21 cellular contexts compared by ENCODE assay signal in the genomic region with DNA sequence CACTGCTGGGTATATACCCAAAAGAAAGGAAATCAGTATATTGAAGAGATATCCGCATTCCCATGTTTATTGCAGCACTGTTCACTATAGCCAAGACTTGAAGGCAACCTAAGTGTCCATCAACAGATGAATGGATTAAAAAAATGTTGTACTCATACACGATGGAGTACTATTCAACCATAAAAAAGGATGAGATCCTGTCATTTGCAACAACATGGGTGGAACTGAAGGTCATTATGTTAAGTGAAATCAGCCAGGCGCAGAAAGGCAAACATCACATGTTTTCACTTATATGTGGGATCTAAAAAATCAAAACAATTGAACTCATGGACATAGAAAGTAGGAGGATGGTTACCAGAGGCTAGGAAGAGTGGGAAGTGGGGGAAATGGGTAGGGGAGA. TPM values are rescaled to one million over a fixed set of nuclear protein-coding genes. Genes with fewer than 3 reads are reported as not detected.
DNase-seq lines count a peak whose midpoint lies in the region; ATAC-seq, FAIRE-seq and TF ChIP-seq lines count a peak whose summit lies in the region.
"Had no signal": no experiment of that assay in that cellular context is flagged by ENCODE, and none has a peak within 500 bp of the region (broad histone marks: within the 10 kb centered on the region; RNA-seq: fewer than 3 reads in every experiment).

No MANE protein-coding gene starts in this region.

- no peak for FAIRE-seq in A549 (lab: Jason Lieb, UNC)
- peak; percentile 6 for FAIRE-seq in D721Med (lab: Jason Lieb, UNC)
- FAIRE-seq: GM12878 had no signal

- CTCF ChIA-PET in A549 (lab: Yijun Ruan, JAX), result interaction anchor here (0.7 to 1.0 kb wide), 2 partner anchors 9 to 291 kb away, joined by 3 read pairs; no protein-coding TSS in a partner anchor
- CTCF ChIA-PET in HEK293 (lab: Yijun Ruan, JAX), result interaction anchor here (0.9 kb wide), 1 partner anchor 60 kb away, joined by 3 read pairs; no protein-coding TSS in a partner anchor

- H3K4me1 ChIP-seq in A549 (peaks cover 40% of the 10 kb centered on the region), HEK293 (ENCODE audit: control insufficient read depth, insufficient read depth, low read length) (peaks cover 4% of the 10 kb centered on the region; the same call in 1 of the 2 replicates)
- H3K4me1 ChIP-seq: BLaER1 treated with 17β-estradiol and CSF1 and Interleukin-3, amounts not matched to agents 10 nM and 100 nM had no signal

- no peak for DNase-seq in A549 (ENCODE audit: low read depth in 1 of 2, low spot score in 1 of 2)
- DNase-seq in D721Med (ENCODE audit: insufficient read length, low spot score), result no peak
- DNase-seq: 8988T; AML-193; Caco-2; Calu3; CD4-positive, alpha-beta T cell; CD8-positive, alpha-beta T cell; DMS 273 treated with DMSO at 0.1 percent for 48 hours; DMS153; DMS79; DND-41; EL; GDM1 had no signal

- WGBS in A549 (ENCODE audit: missing lambda C conversion rate), result 77% methylated on average over 3 of the region's 3 CpGs

- TF ChIP-seq CTCF in A549 (IDR thresholded peaks at IDR 0.05), result no peak
- no peak for TF ChIP-seq CTCF in D721Med (IDR thresholded peaks at IDR 0.05; ENCODE audit: insufficient read depth, missing control alignments)
- TF ChIP-seq CTCF in HEK293 (tag by site-specific recombination; IDR thresholded peaks at IDR 0.05), result no peak

- ATAC-seq in A549 (no peak), GM18517 (IDR thresholded peaks at IDR 0.05; ENCODE audit: unreplicated experiment) (no peak), GM19351 (IDR thresholded peaks at IDR 0.05; ENCODE audit: unreplicated experiment) (no peak), HG02885 (IDR thresholded peaks at IDR 0.05; ENCODE audit: poor library complexity, unreplicated experiment) (no peak)
- ATAC-seq: CD8-positive, alpha-beta T cell; GM12878 had no signal

- POLR2A ChIA-PET in A549 (lab: Yijun Ruan, JAX), result no interaction called here
- POLR2A ChIA-PET in HEK293 (lab: Yijun Ruan, JAX), result no interaction called here

- H3K9me3 ChIP-seq in A549 (no peaks in the 10 kb centered on the region), HEK293 (ENCODE audit: control insufficient read depth, insufficient read depth, low read depth, low read length) (no peaks in the 10 kb centered on the region)
- H3K9me3 ChIP-seq: Caco-2 had no signal

- no peak overlapping the region for H3K27ac ChIP-seq in A549
- H3K27ac ChIP-seq in HEK293 (ENCODE audit: extremely low read depth, low read depth, low read length), result no peak overlapping the region
- H3K27ac ChIP-seq: BLaER1 treated with 17β-estradiol and CSF1 and Interleukin-3, amounts not matched to agents 10 nM and 100 nM; C4-2B had no signal

- TF ChIP-seq RAD21 in A549 (conservative IDR thresholded peaks at IDR 0.05 in 1 of 2, IDR thresholded peaks at IDR 0.05 in 1 of 2), result no peak

- H3K4me3 ChIP-seq in A549, result no peak overlapping the region
- no peak overlapping the region for H3K4me3 ChIP-seq in HEK293 (ENCODE audit: low read depth, low read length)
- H3K4me3 ChIP-seq: BLaER1 treated with 17β-estradiol and CSF1 and Interleukin-3, amounts not matched to agents 10 nM and 100 nM; GM12878 had no signal

- TF ChIP-seq EP300 in A549 (IDR thresholded peaks at IDR 0.05), result no peak

- H3K4me2 ChIP-seq in A549, result no peak overlapping the region
- H3K4me2 ChIP-seq: BLaER1 treated with 17β-estradiol and CSF1 and Interleukin-3, amounts not matched to agents 10 nM and 100 nM had no signal

- no peaks in the 10 kb centered on the region for H3K36me3 ChIP-seq in HEK293 (ENCODE audit: control insufficient read depth in 2 of 2, insufficient read depth in 1 of 2, low read length in 2 of 2)
- H3K36me3 ChIP-seq: BLaER1 treated with 17β-estradiol and CSF1 and Interleukin-3, amounts not matched to agents 10 nM and 100 nM had no signal

- no peak for TF ChIP-seq POLR2A in A549 (IDR thresholded peaks at IDR 0.05; ENCODE audit: low read length)

TF ChIP-seq in A549, 52 proteins besides CTCF, POLR2A, EP300 and RAD21:
- TF ChIP-seq, protein P1, sequence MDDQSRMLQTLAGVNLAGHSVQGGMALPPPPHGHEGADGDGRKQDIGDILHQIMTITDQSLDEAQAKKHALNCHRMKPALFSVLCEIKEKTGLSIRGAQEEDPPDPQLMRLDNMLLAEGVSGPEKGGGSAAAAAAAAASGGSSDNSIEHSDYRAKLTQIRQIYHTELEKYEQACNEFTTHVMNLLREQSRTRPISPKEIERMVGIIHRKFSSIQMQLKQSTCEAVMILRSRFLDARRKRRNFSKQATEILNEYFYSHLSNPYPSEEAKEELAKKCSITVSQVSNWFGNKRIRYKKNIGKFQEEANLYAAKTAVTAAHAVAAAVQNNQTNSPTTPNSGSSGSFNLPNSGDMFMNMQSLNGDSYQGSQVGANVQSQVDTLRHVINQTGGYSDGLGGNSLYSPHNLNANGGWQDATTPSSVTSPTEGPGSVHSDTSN (IDR thresholded peaks at IDR 0.05), result no peak
- TF ChIP-seq ZSCAN20 (CRISPR knock-in tag; IDR thresholded peaks at IDR 0.05) (no peak), KDM1A (IDR thresholded peaks at IDR 0.05; ENCODE audit: low read depth) (peak; percentile 42; the same call in 1 of the 2 replicates)
- TF ChIP-seq, protein P2, sequence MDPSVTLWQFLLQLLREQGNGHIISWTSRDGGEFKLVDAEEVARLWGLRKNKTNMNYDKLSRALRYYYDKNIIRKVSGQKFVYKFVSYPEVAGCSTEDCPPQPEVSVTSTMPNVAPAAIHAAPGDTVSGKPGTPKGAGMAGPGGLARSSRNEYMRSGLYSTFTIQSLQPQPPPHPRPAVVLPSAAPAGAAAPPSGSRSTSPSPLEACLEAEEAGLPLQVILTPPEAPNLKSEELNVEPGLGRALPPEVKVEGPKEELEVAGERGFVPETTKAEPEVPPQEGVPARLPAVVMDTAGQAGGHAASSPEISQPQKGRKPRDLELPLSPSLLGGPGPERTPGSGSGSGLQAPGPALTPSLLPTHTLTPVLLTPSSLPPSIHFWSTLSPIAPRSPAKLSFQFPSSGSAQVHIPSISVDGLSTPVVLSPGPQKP (IDR thresholded peaks at IDR 0.05; ENCODE audit: low read depth, low read length), result no peak
- TF ChIP-seq, protein P3, sequence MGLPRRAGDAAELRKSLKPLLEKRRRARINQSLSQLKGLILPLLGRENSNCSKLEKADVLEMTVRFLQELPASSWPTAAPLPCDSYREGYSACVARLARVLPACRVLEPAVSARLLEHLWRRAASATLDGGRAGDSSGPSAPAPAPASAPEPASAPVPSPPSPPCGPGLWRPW (IDR thresholded peaks at IDR 0.05), result no peak

TF ChIP-seq in HEK293, 187 proteins besides CTCF, POLR2A, EP300 and RAD21:
- TF ChIP-seq, protein P4, sequence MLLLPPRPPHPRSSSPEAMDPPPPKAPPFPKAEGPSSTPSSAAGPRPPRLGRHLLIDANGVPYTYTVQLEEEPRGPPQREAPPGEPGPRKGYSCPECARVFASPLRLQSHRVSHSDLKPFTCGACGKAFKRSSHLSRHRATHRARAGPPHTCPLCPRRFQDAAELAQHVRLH (tag by site-specific recombination; IDR thresholded peaks at IDR 0.05), result 0 out of 2 replicates have a peak, but pooled peaks have one; percentile 52
- TF ChIP-seq ZNF571 (tag by site-specific recombination; IDR thresholded peaks at IDR 0.05), result no peak
- TF ChIP-seq, protein P5, sequence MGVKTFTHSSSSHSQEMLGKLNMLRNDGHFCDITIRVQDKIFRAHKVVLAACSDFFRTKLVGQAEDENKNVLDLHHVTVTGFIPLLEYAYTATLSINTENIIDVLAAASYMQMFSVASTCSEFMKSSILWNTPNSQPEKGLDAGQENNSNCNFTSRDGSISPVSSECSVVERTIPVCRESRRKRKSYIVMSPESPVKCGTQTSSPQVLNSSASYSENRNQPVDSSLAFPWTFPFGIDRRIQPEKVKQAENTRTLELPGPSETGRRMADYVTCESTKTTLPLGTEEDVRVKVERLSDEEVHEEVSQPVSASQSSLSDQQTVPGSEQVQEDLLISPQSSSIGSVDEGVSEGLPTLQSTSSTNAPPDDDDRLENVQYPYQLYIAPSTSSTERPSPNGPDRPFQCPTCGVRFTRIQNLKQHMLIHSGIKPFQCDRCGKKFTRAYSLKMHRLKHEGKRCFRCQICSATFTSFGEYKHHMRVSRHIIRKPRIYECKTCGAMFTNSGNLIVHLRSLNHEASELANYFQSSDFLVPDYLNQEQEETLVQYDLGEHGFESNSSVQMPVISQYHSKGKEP (tag by site-specific recombination; IDR thresholded peaks at IDR 0.05), result no peak
- TF ChIP-seq ZNF112 (tag by site-specific recombination; IDR thresholded peaks at IDR 0.05), result no peak
- peak; percentile 90 for TF ChIP-seq ZNF146 (tag by site-specific recombination; IDR thresholded peaks at IDR 0.05)
- no peak for TF ChIP-seq ZSCAN23 (tag by site-specific recombination; IDR thresholded peaks at IDR 0.05)
TF ChIP-seq in HEK293: peak in this region for 2.

RNA-seq across cellular contexts. Expression of a gene that starts 19.3 kb away (rescaled TPM):
- 189 and 210 TPM in 2 replicates for polyA plus RNA-seq in A549 (2011; rRNA removed)
- polyA plus RNA-seq in A549 (2012; cell fraction: cytosol; rRNA removed), result 35.0 and 38.0 TPM in 2 replicates
- 41.3 and 67.1 TPM in 2 replicates for polyA plus RNA-seq in A549 (2012; cell fraction: nucleus; rRNA removed)
- polyA plus RNA-seq in A549 (2017; fragmentation: RNase III; extraction: RNeasy Plus Mini Kit Qiagen cat#74134 plus additional on column Dnase treatment), result 123 to 134 TPM (median 129 TPM) in 3 replicates
- polyA minus RNA-seq in A549 (2011; rRNA and poly(A)+ RNA removed), result 198 and 200 TPM in 2 replicates
